25 cellular contexts compared by ENCODE assay signal in genomic region chr9:26077860-26078259, GRCh38.
"Had no signal": no experiment of that assay in that cellular context is flagged by ENCODE, and none has a peak within 500 bp of the region (broad histone marks: within the 10 kb centered on the region; RNA-seq: fewer than 3 reads in every experiment).

No MANE protein-coding gene starts in this region.

- ATAC-seq: activated CD8-positive, alpha-beta T cell treated with anti-CD3 and anti-CD28 coated beads for 36 hours; activated naive CD4-positive, alpha-beta T cell treated with anti-CD3 and anti-CD28 coated beads, Interleukin-2, amount 50 U/mL, for 72 hours; activated T-cell treated with anti-CD3 and anti-CD28 coated beads, Interleukin-2, amount 50 U/mL, for 4 hours; activated T-helper 17 cell treated with anti-CD3 and anti-CD28 coated beads, Interleukin-2, amount 50 U/mL, for 72 hours; left colon; stimulated activated naive CD8-positive, alpha-beta T cell treated with anti-CD3 and anti-CD28 coated beads, Interleukin-15, Interleukin-2, amounts not matched to agents 100 U/mL and 50 U/mL, for 24 hours had no signal

- H3K4me3 ChIP-seq: breast epithelium, right atrium auricular region, testis, vagina had no signal

- H3K27me3 Mint-ChIP-seq: activated B cell treated with CpG ODN at 0.5 μM for 24 hours; activated CD8-positive, alpha-beta T cell treated with anti-CD3 and anti-CD28 coated beads for 36 hours; activated T-helper 17 cell treated with anti-CD3 and anti-CD28 coated beads, Interleukin-2, amount 50 U/mL, for 72 hours; central memory CD8-positive, alpha-beta T cell; naive B cell; type B pancreatic cell had no signal

- H3K36me3 Mint-ChIP-seq: mesothelial cell of epicardium, naive B cell, type B pancreatic cell had no signal

- H3K27me3 ChIP-seq: breast epithelium, right atrium auricular region, testis, vagina had no signal

- H3K27ac ChIP-seq: breast epithelium, parathyroid adenoma, right atrium auricular region, testis, vagina had no signal

- H3K4me1 Mint-ChIP-seq: activated B cell treated with CpG ODN at 0.5 μM for 24 hours; activated T-helper 17 cell treated with anti-CD3 and anti-CD28 coated beads, Interleukin-2, amount 50 U/mL, for 72 hours; central memory CD8-positive, alpha-beta T cell; mesothelial cell of epicardium; naive B cell had no signal

- H3K27ac Mint-ChIP-seq: activated B cell treated with CpG ODN at 0.5 μM for 24 hours; activated CD8-positive, alpha-beta T cell treated with anti-CD3 and anti-CD28 coated beads for 36 hours; activated naive CD4-positive, alpha-beta T cell treated with anti-CD3 and anti-CD28 coated beads, Interleukin-2, amount 50 U/mL, for 72 hours; activated T-helper 17 cell treated with anti-CD3 and anti-CD28 coated beads, Interleukin-2, amount 50 U/mL, for 72 hours; mesothelial cell of epicardium; naive B cell; T-helper 1 cell treated with Interleukin-12 subunit alpha and Interleukin-12 subunit beta and Interleukin-4 antibody, amounts not matched to agents 30 μg/mL and 1 μg/mL, for 36 hours; type B pancreatic cell had no signal

- H3K4me1 ChIP-seq: breast epithelium, parathyroid adenoma, right atrium auricular region, testis, vagina had no signal

- H3K36me3 ChIP-seq: breast epithelium, right atrium auricular region, vagina had no signal

- H3K4me3 Mint-ChIP-seq: activated B cell treated with CpG ODN at 0.5 μM for 24 hours; activated CD8-positive, alpha-beta T cell treated with anti-CD3 and anti-CD28 coated beads for 36 hours; activated T-cell treated with anti-CD3 and anti-CD28 coated beads, Interleukin-2, amount 50 U/mL, for 4 hours; activated T-helper 17 cell treated with anti-CD3 and anti-CD28 coated beads, Interleukin-2, amount 50 U/mL, for 72 hours; central memory CD8-positive, alpha-beta T cell; mesothelial cell of epicardium; naive B cell; T-helper 1 cell treated with Interleukin-12 subunit alpha and Interleukin-12 subunit beta and Interleukin-4 antibody, amounts not matched to agents 30 μg/mL and 1 μg/mL, for 36 hours; type B pancreatic cell had no signal

- H3K9me3 ChIP-seq: testis, vagina had no signal

- DNase-seq: activated B cell treated with CpG ODN at 0.5 μM for 24 hours; activated CD4-positive, alpha-beta T cell treated with anti-CD3 and anti-CD28 coated beads, Interleukin-2, amount 50 U/mL, for 1 hour; activated CD8-positive, alpha-beta T cell treated with anti-CD3 and anti-CD28 coated beads for 36 hours; activated gamma-delta T cell treated with Interleukin-2 at 50 U/mL for 16 hours; activated T-cell treated with anti-CD3 and anti-CD28 coated beads, Interleukin-2, amount 50 U/mL, for 4 hours; dermis blood vessel endothelial cell; effector CD8-positive, alpha-beta T cell; islet precursor cell; left colon; naive B cell; occipital lobe; stimulated activated CD4-positive, alpha-beta T cell treated with anti-CD3 and anti-CD28 coated beads, Interleukin-2, amount 100 ng/mL, for 48 hours; stimulated activated naive CD8-positive, alpha-beta T cell treated with anti-CD3 and anti-CD28 coated beads, Interleukin-15, Interleukin-2, amounts not matched to agents 100 U/mL and 50 U/mL, for 24 hours; T1000; testis had no signal
